In the genomic region with DNA sequence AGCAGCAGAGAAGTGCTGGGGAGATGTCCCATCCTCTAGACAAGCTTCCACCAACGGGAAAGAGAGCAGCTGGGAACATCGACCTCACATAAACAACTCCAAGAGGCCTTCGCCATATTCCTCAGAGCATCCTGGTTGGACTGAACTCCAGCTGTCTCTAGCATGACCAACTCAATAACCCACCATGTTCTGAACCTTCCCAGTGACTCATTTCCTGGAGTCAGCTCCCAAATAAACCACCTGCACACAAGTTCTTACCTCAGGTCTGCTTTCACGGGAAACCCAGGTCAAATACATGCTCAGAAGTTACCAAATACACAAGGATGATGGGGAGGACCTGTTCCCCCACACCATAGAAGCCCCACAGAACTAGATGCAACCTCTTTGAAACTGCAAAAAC, we compare ENCODE assay signal across 19 cellular contexts.
DNase-seq lines count a peak whose midpoint lies in the region; ATAC-seq and TF ChIP-seq lines count a peak whose summit lies in the region.
"Had no signal": no experiment of that assay in that cellular context is flagged by ENCODE, and none has a peak within 500 bp of the region (broad histone marks: within the 10 kb centered on the region; RNA-seq: fewer than 3 reads in every experiment).

No MANE protein-coding gene starts in this region.

- H3K4me3 ChIP-seq in DND-41 (ENCODE audit: low read depth in 1 of 2, low read length in 2 of 2), result no peak overlapping the region
- H3K4me3 ChIP-seq: BLaER1, GM23338 had no signal

- peaks cover 0 to 5% (median 0%) of the 10 kb centered on the region in 3 donors for H3K36me3 Mint-ChIP-seq in naive thymus-derived CD8-positive, alpha-beta T cell
- H3K36me3 Mint-ChIP-seq in activated T-helper 17 cell treated with anti-CD3 and anti-CD28 coated beads, Interleukin-2, amount 50 U/mL, for 72 hours (ENCODE audit: low read depth), result no peaks in the 10 kb centered on the region
- H3K36me3 Mint-ChIP-seq: CD4-positive, CD25-positive, alpha-beta regulatory T cell; CD8-positive, alpha-beta T cell had no signal

- POLR2A ChIA-PET in naive thymus-derived CD8-positive, alpha-beta T cell (lab: Charles Lee), result no interaction called here

- H3K36me3 ChIP-seq in DND-41 (ENCODE audit: insufficient read depth, low read length), result no peaks in the 10 kb centered on the region
- H3K36me3 ChIP-seq: BLaER1 had no signal

- H3K27me3 Mint-ChIP-seq in naive thymus-derived CD8-positive, alpha-beta T cell, result peaks cover 0 to 4% (median 0%) of the 10 kb centered on the region in 5 donors
- no peaks in the 10 kb centered on the region for H3K27me3 Mint-ChIP-seq in activated T-helper 17 cell treated with anti-CD3 and anti-CD28 coated beads, Interleukin-2, amount 50 U/mL, for 72 hours
- H3K27me3 Mint-ChIP-seq: B cell; CD4-positive, CD25-positive, alpha-beta regulatory T cell had no signal

- no peaks in the 10 kb centered on the region for H3K4me1 ChIP-seq in DND-41 (ENCODE audit: insufficient read depth, low read length)
- H3K4me1 ChIP-seq: Caco-2 had no signal

- no peaks in the 10 kb centered on the region for H3K4me1 Mint-ChIP-seq in naive thymus-derived CD8-positive, alpha-beta T cell
- H3K4me1 Mint-ChIP-seq in activated T-helper 17 cell treated with anti-CD3 and anti-CD28 coated beads, Interleukin-2, amount 50 U/mL, for 72 hours, result no peaks in the 10 kb centered on the region
- H3K4me1 Mint-ChIP-seq: B cell; CD4-positive, CD25-positive, alpha-beta regulatory T cell; GM23338; H9 had no signal

- no peak overlapping the region for H3K4me2 ChIP-seq in DND-41 (ENCODE audit: insufficient read depth, low read length)
- H3K4me2 ChIP-seq: BLaER1, GM23338 had no signal

- 0 out of 2 replicates have a peak overlapping the region, but pooled peaks have one; percentile 0 for H2AFZ ChIP-seq in DND-41 (ENCODE audit: low read depth, low read length)
- H2AFZ ChIP-seq: GM23338 had no signal

- no peak for TF ChIP-seq CTCF in DND-41 (IDR thresholded peaks at IDR 0.05; ENCODE audit: borderline replicate concordance, extremely low read depth, low read length, poor library complexity, severe bottlenecking)

- no peaks in the 10 kb centered on the region for H4K20me1 ChIP-seq in DND-41 (ENCODE audit: insufficient read depth, low read length)
- H4K20me1 ChIP-seq: BLaER1 had no signal

- no peaks in the 10 kb centered on the region for H3K27me3 ChIP-seq in DND-41 (ENCODE audit: insufficient read depth, low read length, poor library complexity)
- H3K27me3 ChIP-seq: BLaER1 had no signal

- peaks cover 0 to 14% (median 7%) of the 10 kb centered on the region in 9 donors for H3K9me3 Mint-ChIP-seq in naive thymus-derived CD8-positive, alpha-beta T cell
- H3K9me3 Mint-ChIP-seq in activated T-helper 17 cell treated with anti-CD3 and anti-CD28 coated beads, Interleukin-2, amount 50 U/mL, for 72 hours, result peaks cover 20% of the 10 kb centered on the region

- H3K27ac ChIP-seq in DND-41 (ENCODE audit: low read length), result no peak overlapping the region
- H3K27ac ChIP-seq: BLaER1, C4-2B had no signal

- no peak for ATAC-seq in DND-41 (ENCODE audit: insufficient read depth, low read depth)
- no peak for ATAC-seq in naive thymus-derived CD8-positive, alpha-beta T cell
- no peak for ATAC-seq in HG02938 (IDR thresholded peaks at IDR 0.05; ENCODE audit: unreplicated experiment)
- ATAC-seq in activated T-helper 17 cell treated with anti-CD3 and anti-CD28 coated beads, Interleukin-2, amount 50 U/mL, for 72 hours (replicated peaks), result no peak
- ATAC-seq: CD8-positive, alpha-beta T cell; HCT116 had no signal

- no peaks in the 10 kb centered on the region for H3K9me3 ChIP-seq in DND-41 (ENCODE audit: insufficient read depth, low read length, severe bottlenecking)

- no peaks in the 10 kb centered on the region for H3K79me2 ChIP-seq in DND-41 (ENCODE audit: insufficient read depth, low read length)

- no peak overlapping the region for H3K27ac Mint-ChIP-seq in naive thymus-derived CD8-positive, alpha-beta T cell
- H3K27ac Mint-ChIP-seq in activated T-helper 17 cell treated with anti-CD3 and anti-CD28 coated beads, Interleukin-2, amount 50 U/mL, for 72 hours, result no peak overlapping the region
- H3K27ac Mint-ChIP-seq: B cell; CD4-positive, CD25-positive, alpha-beta regulatory T cell; CD8-positive, alpha-beta T cell; GM23338; H9 had no signal

- DNase-seq in DND-41, result no peak
- peak; percentile 57 for DNase-seq in HT1080 (ENCODE audit: low read depth)
- peak; percentile 16 for DNase-seq in kidney tubule cell (ENCODE audit: low spot score)
- peak; percentile 15 for DNase-seq in renal cortical epithelial cell (ENCODE audit: low read depth)
- no peak for DNase-seq in amygdala (lab: John Stamatoyannopoulos, UW)
- no peak for DNase-seq in naive thymus-derived CD8-positive, alpha-beta T cell
- DNase-seq: Caco-2; CD4-positive, CD25-positive, alpha-beta regulatory T cell; CD8-positive, alpha-beta T cell; DMS153; GF-D8; H9 had no signal

- H3K4me3 Mint-ChIP-seq in naive thymus-derived CD8-positive, alpha-beta T cell, result no peak overlapping the region
- no peak overlapping the region for H3K4me3 Mint-ChIP-seq in activated T-helper 17 cell treated with anti-CD3 and anti-CD28 coated beads, Interleukin-2, amount 50 U/mL, for 72 hours
- H3K4me3 Mint-ChIP-seq: B cell; CD4-positive, CD25-positive, alpha-beta regulatory T cell; CD8-positive, alpha-beta T cell; GM23338; H9 had no signal

- no peak overlapping the region for H3K9ac ChIP-seq in DND-41 (ENCODE audit: low read depth, low read length)
- H3K9ac ChIP-seq: BLaER1 had no signal

Comparison
In these comparisons a context has a peak if more than half of its experiments do, and no peak if none do; other contexts are left out.
1. DNase-seq: peak in HT1080 (single experiment), kidney tubule cell (single experiment) and renal cortical epithelial cell (single experiment); none in DND-41 (single experiment), amygdala (0 of 56) and naive thymus-derived CD8-positive, alpha-beta T cell (0 of 10).